18 cellular contexts compared by ENCODE assay signal in the genomic region with DNA sequence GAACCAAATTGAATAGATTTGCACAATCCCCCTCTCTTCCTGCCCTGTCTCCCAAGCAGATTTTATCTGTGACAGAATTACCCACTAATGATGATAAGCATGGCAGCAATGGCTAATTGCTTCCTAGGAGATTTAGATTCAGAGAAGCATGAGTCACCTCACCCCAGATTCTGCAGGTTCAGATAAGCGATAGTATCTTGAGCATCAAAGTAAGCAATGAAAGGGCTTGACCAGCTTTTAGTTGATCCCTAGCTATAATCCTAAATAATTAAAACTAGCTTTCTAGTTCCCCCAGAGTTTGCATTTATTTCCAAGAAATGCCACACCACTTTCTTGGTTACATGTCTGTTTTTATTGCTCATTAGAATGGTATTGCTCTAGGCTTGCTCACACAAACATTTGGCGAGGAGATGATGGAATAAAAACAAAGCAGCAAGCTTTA.
DNase-seq lines count a peak whose midpoint lies in the region; ATAC-seq and TF ChIP-seq lines count a peak whose summit lies in the region.
"Had no signal": no experiment of that assay in that cellular context is flagged by ENCODE, and none has a peak within 500 bp of the region (broad histone marks: within the 10 kb centered on the region; RNA-seq: fewer than 3 reads in every experiment).

No MANE protein-coding gene starts in this region.

- H3K27ac ChIP-seq in lower lobe of right lung = no peak overlapping the region
- H3K27ac ChIP-seq: psoas muscle had no signal

- H3K9me3 ChIP-seq in lower lobe of right lung = no peaks in the 10 kb centered on the region
- H3K9me3 ChIP-seq: mucosa of descending colon, psoas muscle had no signal

- DNase-seq in Daoy (ENCODE audit: low read depth) (peak; percentile 23), NCI-H146 treated with DMSO at 0.1 percent for 48 hours (lab: John Stamatoyannopoulos, UW; ENCODE audit: unreplicated experiment) (peak; percentile 39), choroid plexus epithelial cell (ENCODE audit: low read depth) (peak; percentile 45), non-pigmented ciliary epithelial cell (ENCODE audit: low read depth) (peak; percentile 22), lower lobe of right lung (no peak), NK-92 (lab: John Stamatoyannopoulos, UW; ENCODE audit: unreplicated experiment) (no peak)
- DNase-seq: activated CD4-positive, alpha-beta T cell treated with anti-CD3 and anti-CD28 coated beads for 4 hours; activated T-cell treated with anti-CD3 and anti-CD28 coated beads, Interleukin-2, amount 50 U/mL, for 72 hours; CD4-positive, CD25-positive, alpha-beta regulatory T cell; Karpas-422; mucosa of descending colon; NK-92 treated with Interleukin-12 subunit alpha and Interleukin-12 subunit beta, amount 100 ng/mL, for 24 hours; psoas muscle; stimulated activated CD4-positive, alpha-beta T cell treated with anti-CD3 and anti-CD28 coated beads, Interleukin-2, amount 100 ng/mL, for 24 hours; stimulated activated naive CD4-positive, alpha-beta T cell; T-cell had no signal

- TF ChIP-seq CTCF in choroid plexus epithelial cell (conservative IDR thresholded peaks at IDR 0.05; ENCODE audit: low read depth, low read length) (no peak), lower lobe of right lung (IDR thresholded peaks at IDR 0.05) (no peak)

- no peaks in the 10 kb centered on the region for H3K36me3 ChIP-seq in lower lobe of right lung

- H3K4me3 ChIP-seq in choroid plexus epithelial cell (ENCODE audit: low read depth, low read length) = no peak overlapping the region
- H3K4me3 ChIP-seq in lower lobe of right lung = no peak overlapping the region
- H3K4me3 ChIP-seq: mucosa of descending colon, psoas muscle had no signal

- intact Hi-C loops in lower lobe of right lung (cut with DNase I) = no loop called here

- H3K27me3 ChIP-seq in lower lobe of right lung (ENCODE audit: low read depth) = no peaks in the 10 kb centered on the region

- ATAC-seq in GM19452 (IDR thresholded peaks at IDR 0.05; ENCODE audit: unreplicated experiment) (no peak), HG03439 (IDR thresholded peaks at IDR 0.05; ENCODE audit: unreplicated experiment) (no peak), lower lobe of right lung (no peak)
- ATAC-seq: activated T-cell treated with anti-CD3 and anti-CD28 coated beads, Interleukin-2, amount 50 U/mL, for 72 hours; mucosa of descending colon; psoas muscle; T-cell had no signal

- H3K4me1 ChIP-seq in lower lobe of right lung = no peaks in the 10 kb centered on the region
- H3K4me1 ChIP-seq: psoas muscle had no signal

Comparison
In these comparisons a context has a peak if more than half of its experiments do, and no peak if none do; other contexts are left out.
1. DNase-seq: peak in Daoy (single experiment), NCI-H146 treated with DMSO at 0.1 percent for 48 hours (single experiment), choroid plexus epithelial cell (single experiment) and non-pigmented ciliary epithelial cell (single experiment); none in lower lobe of right lung (single experiment) and NK-92 (single experiment).